In genomic region chr11:762421-763072, GRCh38 we compare ENCODE assay signal across 9 cellular contexts. TPM values are rescaled to one million over a fixed set of nuclear protein-coding genes. Genes with fewer than 3 reads are reported as not detected.
DNase-seq lines count a peak whose midpoint lies in the region; ATAC-seq and TF ChIP-seq lines count a peak whose summit lies in the region.
"Had no signal": no experiment of that assay in that cellular context is flagged by ENCODE, and none has a peak within 500 bp of the region (broad histone marks: within the 10 kb centered on the region; RNA-seq: fewer than 3 reads in every experiment).

No MANE protein-coding gene starts in this region.

- H3K9me3 Mint-ChIP-seq in chondrocyte (ENCODE audit: low read depth) = no peaks in the 10 kb centered on the region

- ATAC-seq in GM19351 (IDR thresholded peaks at IDR 0.05; ENCODE audit: unreplicated experiment) = no peak
- ATAC-seq in GM21390 (IDR thresholded peaks at IDR 0.05; ENCODE audit: unreplicated experiment) = no peak

- H3K36me3 Mint-ChIP-seq in chondrocyte (ENCODE audit: low read depth) = peaks cover 17% of the 10 kb centered on the region

- peak overlapping the region; percentile 78 for H3K27ac Mint-ChIP-seq in chondrocyte (ENCODE audit: unreplicated experiment)

- H3K4me3 Mint-ChIP-seq in chondrocyte (ENCODE audit: unreplicated experiment) = no peak overlapping the region

- peaks cover 7% of the 10 kb centered on the region for H3K4me1 Mint-ChIP-seq in chondrocyte (ENCODE audit: low read depth)

- no peaks in the 10 kb centered on the region for H3K27me3 Mint-ChIP-seq in chondrocyte (ENCODE audit: low read depth)

- DNase-seq in 8988T (peak; percentile 93), GM04503 (ENCODE audit: low read depth) (peak; percentile 83), NOMO-1 treated with DMSO at 0.1 percent for 48 hours (lab: John Stamatoyannopoulos, UW; ENCODE audit: unreplicated experiment) (peak; percentile 49), chondrocyte (ENCODE audit: low spot score) (no peak), midbrain (lab: John Stamatoyannopoulos, UW) (peak; percentile 44), SHP77 treated with DMSO at 0.1 percent for 48 hours (lab: John Stamatoyannopoulos, UW) (no peak)

- peak; percentile 51 for TF ChIP-seq CTCF in chondrocyte (IDR thresholded peaks at IDR 0.05)

RNA-seq across cellular contexts. Expression of gene GATD1, which starts 14.7 kb away (rescaled TPM):
- total RNA-seq in chondrocyte = 47.2 to 55.0 TPM (median 52.3 TPM) in 3 replicates

RNA-seq across cellular contexts. Expression of gene TALDO1, which starts 15.3 kb away (rescaled TPM):
- 128 to 227 TPM (median 151 TPM) in 3 replicates for total RNA-seq in chondrocyte

RNA-seq across cellular contexts. Expression of gene CEND1, which starts 27.3 kb away (rescaled TPM):
- 0.20 to 0.67 TPM (median 0.41 TPM) in 3 replicates for total RNA-seq in chondrocyte
- total RNA-seq: urinary bladder had no signal

RNA-seq across cellular contexts. Expression of gene SLC25A22, which starts 35.5 kb away (rescaled TPM):
- 15.6 to 24.4 TPM (median 16.0 TPM) in 3 replicates for total RNA-seq in chondrocyte

RNA-seq across cellular contexts. Expression of gene PIDD1, which starts 42.5 kb away (rescaled TPM):
- total RNA-seq in chondrocyte = 12.5 to 14.9 TPM (median 12.8 TPM) in 3 replicates

Comparison
In these comparisons a context has a peak if more than half of its experiments do, and no peak if none do; other contexts are left out.
1. DNase-seq: peak in 8988T (single experiment), GM04503 (single experiment), NOMO-1 treated with DMSO at 0.1 percent for 48 hours (single experiment) and midbrain (single experiment); none in chondrocyte (single experiment) and SHP77 treated with DMSO at 0.1 percent for 48 hours (single experiment).